ENCODE assay signal across 19 cellular contexts in genomic region chrX:17409566-17410290, GRCh38. TPM values are rescaled to one million over a fixed set of nuclear protein-coding genes. Genes with fewer than 3 reads are reported as not detected.
DNase-seq lines count a peak whose midpoint lies in the region; ATAC-seq, FAIRE-seq and TF ChIP-seq lines count a peak whose summit lies in the region.
"Had no signal": no experiment of that assay in that cellular context is flagged by ENCODE, and none has a peak within 500 bp of the region (broad histone marks: within the 10 kb centered on the region; RNA-seq: fewer than 3 reads in every experiment).

No MANE protein-coding gene starts in this region.

- no peak for DNase-seq in H1 (ENCODE audit: low read depth in 1 of 2, low spot score in 2 of 2)
- DNase-seq in left kidney (ENCODE audit: low read depth, low spot score): peak; percentile 42
- no peak for DNase-seq in stimulated activated CD4-positive, alpha-beta T cell treated with anti-CD3 and anti-CD28 coated beads, Interleukin-15, amount 100 ng/mL, for 24 hours
- no peak for DNase-seq in MM.1S
- no peak for DNase-seq in urothelium cell line (ENCODE audit: low spot score)
- DNase-seq: ACHN; C1 segment of cervical spinal cord; CD8-positive, alpha-beta memory T cell; HFFc6; Karpas-422; NCI-H1092; NCI-H2081; NCI-H226; NCI-H526; PC-9 had no signal

- no peaks in the 10 kb centered on the region for H3K9me3 ChIP-seq in HUES6 (ENCODE audit: control insufficient read depth, insufficient read depth, low read depth, low read length)
- no peaks in the 10 kb centered on the region for H3K9me3 ChIP-seq in H1 (ENCODE audit: insufficient read depth in 2 of 2, low read depth in 1 of 2, low read length in 1 of 2)
- H3K9me3 ChIP-seq in MM.1S (replicated peaks; ENCODE audit: insufficient read depth, low read length): no peaks in the 10 kb centered on the region
- H3K9me3 ChIP-seq: SJSA1 had no signal

- no peaks in the 10 kb centered on the region for H3K79me1 ChIP-seq in H1 (ENCODE audit: low read depth, low read length)

- no peaks in the 10 kb centered on the region for H3K23me2 ChIP-seq in H1 (ENCODE audit: low read depth, low read length)

- no peak overlapping the region for H2AK5ac ChIP-seq in H1 (ENCODE audit: low read depth, low read length)

- no peak overlapping the region for H4K91ac ChIP-seq in H1 (replicated peaks; ENCODE audit: insufficient read length, low read length)

- no peak for TF ChIP-seq POLR2A in H1 (IDR thresholded peaks at IDR 0.05; ENCODE audit: control extremely low read depth in 1 of 2, low read depth in 2 of 2, low read length in 2 of 2)

- no peak overlapping the region for H2BK15ac ChIP-seq in H1 (ENCODE audit: low read length)

- H3K56ac ChIP-seq in H1 (replicated peaks; ENCODE audit: insufficient read length, low read depth, low read length): no peak overlapping the region

- TF ChIP-seq CTCF in H1 (IDR thresholded peaks at IDR 0.05; ENCODE audit: control extremely low read depth in 1 of 3, insufficient read depth in 1 of 3, low read depth in 1 of 3, low read length in 3 of 3) (no peak), MM.1S (IDR thresholded peaks at IDR 0.05; ENCODE audit: low read length) (no peak)

- H3K9me2 ChIP-seq in MM.1S (replicated peaks; ENCODE audit: insufficient read depth, low read length): no peaks in the 10 kb centered on the region

- FAIRE-seq in H1 (lab: Jason Lieb, UNC) (peak; percentile 70), urothelium cell line (lab: Jason Lieb, UNC) (no peak)

- no peak overlapping the region for H2AFZ ChIP-seq in H1 (ENCODE audit: low read length)
- no peak overlapping the region for H2AFZ ChIP-seq in MM.1S (ENCODE audit: low read length)
- H2AFZ ChIP-seq: PC-9 had no signal

- H4K20me1 ChIP-seq in H1 (replicated peaks in 1 of 2; ENCODE audit: control insufficient read depth in 1 of 2, insufficient read depth in 2 of 2, low read length in 2 of 2) (no peaks in the 10 kb centered on the region), MM.1S (ENCODE audit: insufficient read depth, low read length) (no peaks in the 10 kb centered on the region)

- H2BK5ac ChIP-seq in H1 (ENCODE audit: low read depth, low read length): no peak overlapping the region

- POLR2A ChIA-PET in H1 (lab: Charles Lee; ENCODE audit: partially characterized antibody): interaction anchor here (1.2 kb wide), 1 partner anchor 19 kb away, joined by 3 read pairs; no protein-coding TSS in a partner anchor

- H2BK120ac ChIP-seq in H1 (replicated peaks; ENCODE audit: low read depth, low read length): no peak overlapping the region

- no peaks in the 10 kb centered on the region for H3K79me2 ChIP-seq in H1 (ENCODE audit: control insufficient read depth in 1 of 2, insufficient read depth in 2 of 2, low read length in 2 of 2)
- no peaks in the 10 kb centered on the region for H3K79me2 ChIP-seq in MM.1S (ENCODE audit: low read length)

- no peak for TF ChIP-seq EP300 in H1 (IDR thresholded peaks at IDR 0.05; ENCODE audit: borderline replicate concordance in 1 of 2, low read depth in 2 of 2, low read length in 2 of 2)

- H2BK20ac ChIP-seq in H1 (ENCODE audit: low read length): no peak overlapping the region

- H3K27ac ChIP-seq in HUES6 (ENCODE audit: low read depth, low read length) (no peak overlapping the region), H1 (ENCODE audit: low read depth, low read length) (no peak overlapping the region), MM.1S (ENCODE audit: low read length) (no peak overlapping the region)
- H3K27ac ChIP-seq: PC-9, SJSA1 had no signal

- H3K14ac ChIP-seq in H1 (ENCODE audit: insufficient read length): no peak overlapping the region

- H3F3A ChIP-seq in MM.1S (ENCODE audit: insufficient read depth, low read length): no peaks in the 10 kb centered on the region

- no peak overlapping the region for H3K18ac ChIP-seq in H1 (ENCODE audit: extremely low read depth, low read length)

- H3K23ac ChIP-seq in H1 (ENCODE audit: insufficient read length): no peak overlapping the region

- H3K27me3 ChIP-seq in HUES6 (ENCODE audit: control insufficient read depth, insufficient read depth, low read length) (peaks cover 15% of the 10 kb centered on the region; the same call in 1 of the 2 replicates), H1 (replicated peaks in 1 of 4; ENCODE audit: control insufficient read depth in 3 of 4, extremely low read depth in 1 of 4, insufficient read depth in 3 of 4, low read length in 3 of 4) (no peaks in the 10 kb centered on the region), MM.1S (replicated peaks; ENCODE audit: insufficient read depth, low read length) (no peaks in the 10 kb centered on the region)
- H3K27me3 ChIP-seq: SJSA1 had no signal

- no peaks in the 10 kb centered on the region for H3K36me3 ChIP-seq in HUES6 (ENCODE audit: control insufficient read depth, insufficient read depth, low read length)
- no peaks in the 10 kb centered on the region for H3K36me3 ChIP-seq in H1 (ENCODE audit: control insufficient read depth in 2 of 4, insufficient read depth in 4 of 4, low read length in 3 of 4)
- H3K36me3 ChIP-seq in MM.1S (replicated peaks; ENCODE audit: insufficient read depth, low read length): no peaks in the 10 kb centered on the region
- H3K36me3 ChIP-seq: SJSA1 had no signal

- H3K4me1 ChIP-seq in HUES6 (ENCODE audit: control insufficient read depth, insufficient read depth, low read length): peaks cover 50% of the 10 kb centered on the region
- H3K4me1 ChIP-seq in H1 (replicated peaks in 1 of 4; ENCODE audit: control insufficient read depth in 3 of 4, insufficient read depth in 4 of 4, low read length in 3 of 4): peaks cover 0 to 20% (median 7%) of the 10 kb centered on the region in 4 experiments; a peak in 3 of 7 replicates
- H3K4me1 ChIP-seq in MM.1S (ENCODE audit: low read length): no peaks in the 10 kb centered on the region

- H4K8ac ChIP-seq in H1 (ENCODE audit: extremely low read depth, insufficient read depth, low read length): no peak overlapping the region

- H3K9ac ChIP-seq in HUES6 (ENCODE audit: low read length) (no peak overlapping the region), H1 (replicated peaks in 1 of 4; ENCODE audit: extremely low read depth in 1 of 4, low read depth in 3 of 4, low read length in 3 of 4) (no peak overlapping the region; a peak in 1 of 7 replicates), MM.1S (ENCODE audit: low read length) (no peak overlapping the region)

- CTCF ChIA-PET in H1 (lab: Charles Lee; ENCODE audit: partially characterized antibody): interaction anchor here (0.6 to 1.3 kb wide), 2 partner anchors 218 to 280 kb away, joined by 3 read pairs; no protein-coding TSS in a partner anchor

- H3K4me2 ChIP-seq in H1 (ENCODE audit: insufficient read depth in 1 of 2, low read depth in 2 of 2, low read length in 2 of 2) (peak overlapping the region; percentile 62), MM.1S (ENCODE audit: low read depth, low read length) (no peak overlapping the region)
- H3K4me2 ChIP-seq: PC-9 had no signal

- TF ChIP-seq RAD21 in H1 (IDR thresholded peaks at IDR 0.05 in 1 of 2, conservative IDR thresholded peaks at IDR 0.05 in 1 of 2; ENCODE audit: low read depth in 2 of 2, low read length in 2 of 2): no peak

- no peak for ATAC-seq in HG03432 (IDR thresholded peaks at IDR 0.05; ENCODE audit: unreplicated experiment)

- WGBS in H1 (ENCODE audit: extremely low coverage in 1 of 2, insufficient coverage in 1 of 2, insufficient read length in 1 of 2, insufficient replicate concordance in 2 of 2, low coverage in 1 of 2, low lambda C conversion rate in 2 of 2, missing lambda C conversion rate in 1 of 2), 2 experiments: 32% methylated on average over 3 of the region's 3 CpGs; no CpG with 5 or more reads in 1 of the 2 experiments

- no peak overlapping the region for H2BK12ac ChIP-seq in H1 (ENCODE audit: low read depth, low read length)

- H3K4me3 ChIP-seq in HUES6 (ENCODE audit: low read depth, low read length) (peak overlapping the region; percentile 43), H1 (ENCODE audit: extremely low read depth in 1 of 4, insufficient read depth in 2 of 4, low read depth in 3 of 4, low read length in 4 of 4) (peak overlapping the region in 2 of 4 experiments; percentile 2 to 43; a peak in 3 of 8 replicates), MM.1S (ENCODE audit: low read length) (no peak overlapping the region)
- H3K4me3 ChIP-seq: PC-9, SJSA1 had no signal

- no peak overlapping the region for H4K5ac ChIP-seq in H1 (ENCODE audit: insufficient read length, low read depth, low read length)

- no peak overlapping the region for H3K4ac ChIP-seq in H1 (replicated peaks; ENCODE audit: insufficient read length, low read depth, low read length)

TF ChIP-seq in H1, 55 proteins besides CTCF, POLR2A, EP300 and RAD21:
- peak; percentile 28 for TF ChIP-seq NANOG (IDR thresholded peaks at IDR 0.05; ENCODE audit: insufficient read depth, low read depth, low read length, poor library complexity, severe bottlenecking)
- no peak for TF ChIP-seq SP4 (IDR thresholded peaks at IDR 0.05; ENCODE audit: low read length)
- TF ChIP-seq PHF8 (conservative IDR thresholded peaks at IDR 0.05; ENCODE audit: low read depth, low read length): no peak
- TF ChIP-seq TCF12 (IDR thresholded peaks at IDR 0.05; ENCODE audit: low read depth, low read length): no peak
- peak; percentile 53 for TF ChIP-seq USF2 (IDR thresholded peaks at IDR 0.05; ENCODE audit: low read length)

RNA-seq across cellular contexts. Expression of gene NHS, which starts 34.7 kb away (rescaled TPM):
- total RNA-seq in H1 (2021; fragmentation: NEBNext Ultra II Directional; extraction: Animal tissue kit (Norgen Biotek cat#: 25700)): 6.6 and 6.7 TPM in 2 replicates
- polyA plus RNA-seq in H1 (2011; rRNA removed): 2.2 and 2.5 TPM in 2 replicates
- polyA plus RNA-seq in H1 (2011; cell fraction: cytosol; rRNA removed): 2.2 TPM
- 6.0 TPM for polyA plus RNA-seq in H1 (2011; cell fraction: nucleus; rRNA removed)
- polyA plus RNA-seq in H1 (2012, experiment 1 of 2): 3.0 to 4.1 TPM (median 3.2 TPM) in 4 replicates
- polyA plus RNA-seq in H1 (2012, experiment 2 of 2): 0.14 TPM
- polyA plus RNA-seq in H1 (2013, experiment 1 of 2): 3.2 TPM
- polyA plus RNA-seq in H1 (2013, experiment 2 of 2): 2.9 TPM
- polyA minus RNA-seq in H1 (2011; rRNA and poly(A)+ RNA removed): 4.2 and 6.0 TPM in 2 replicates
- polyA minus RNA-seq in H1 (2011; cell fraction: cytosol; rRNA and poly(A)+ RNA removed): 3.5 TPM
- polyA minus RNA-seq in H1 (2011; cell fraction: nucleus; rRNA and poly(A)+ RNA removed): 5.9 TPM
- polyA plus RNA-seq: CD8-positive, alpha-beta memory T cell; IgD-negative memory B cell had no signal
